Comparison of ENCODE assay signal across 21 cellular contexts in the genomic region with DNA sequence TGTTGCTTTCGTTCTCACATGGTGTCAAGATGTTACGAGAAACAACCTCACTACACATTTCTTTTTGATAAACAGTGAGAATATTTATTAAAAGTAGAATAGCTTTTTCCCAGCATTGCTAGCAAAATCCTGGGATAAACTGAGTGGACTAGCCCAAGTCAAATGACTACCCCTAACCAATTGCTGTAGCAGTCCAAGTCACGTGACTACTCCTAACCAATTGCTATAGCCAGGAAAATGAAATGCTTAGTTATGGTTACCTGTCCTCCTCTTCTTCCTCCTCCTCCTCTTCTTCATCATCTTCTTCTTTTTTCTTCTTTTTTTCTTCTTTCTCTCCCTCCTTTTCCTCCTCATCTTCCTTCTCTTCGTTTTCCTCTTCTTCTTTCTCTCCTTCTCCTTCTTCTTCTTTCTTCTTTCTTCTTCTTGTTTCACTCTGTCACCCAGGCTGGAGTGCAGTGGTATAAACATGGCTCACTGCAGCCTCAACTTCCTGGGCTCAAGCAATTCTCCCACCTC.
DNase-seq lines count a peak whose midpoint lies in the region; ATAC-seq, FAIRE-seq and TF ChIP-seq lines count a peak whose summit lies in the region.
"Had no signal": no experiment of that assay in that cellular context is flagged by ENCODE, and none has a peak within 500 bp of the region (broad histone marks: within the 10 kb centered on the region; RNA-seq: fewer than 3 reads in every experiment).

No MANE protein-coding gene starts in this region.

- SMC1A ChIA-PET in GM12878 (lab: Charles Lee; ENCODE audit: uncharacterized antibody, unreplicated experiment), result interaction anchor here (0.6 to 1.1 kb wide), 3 partner anchors 9 to 63 kb away, joined by 3 to 4 read pairs (median 3); no protein-coding TSS in a partner anchor

- ATAC-seq in GM12878 (no peak), HG02798 (IDR thresholded peaks at IDR 0.05; ENCODE audit: poor library complexity, unreplicated experiment) (no peak)
- ATAC-seq: CD8-positive, alpha-beta T cell had no signal

- intact Hi-C loops in GM12878 (cut with micrococcal nuclease; ENCODE audit: unreplicated experiment), result no loop called here

- no peak for TF ChIP-seq POLR2A in GM12878 (IDR thresholded peaks at IDR 0.05; ENCODE audit: low read depth, low read length)

- TF ChIP-seq EP300 in GM12878 (IDR thresholded peaks at IDR 0.05; ENCODE audit: borderline replicate concordance in 1 of 2, control insufficient read depth in 1 of 2, low read depth in 2 of 2, low read length in 2 of 2), result no peak

- H3K4me1 ChIP-seq in HEK293 (ENCODE audit: control insufficient read depth, insufficient read depth, low read length), result no peaks in the 10 kb centered on the region
- 0 out of 2 replicates have a peak, but pooled peaks cover 3% of the 10 kb centered on the region for H3K4me1 ChIP-seq in GM12878 (ENCODE audit: control insufficient read depth, insufficient read depth, low read length)
- H3K4me1 ChIP-seq in right atrium auricular region, result no peaks in the 10 kb centered on the region

- POLR2A ChIA-PET in HEK293 (lab: Yijun Ruan, JAX) (no interaction called here), GM12878 (lab: Charles Lee) (no interaction called here)

- H3K9ac ChIP-seq in GM12878 (ENCODE audit: control insufficient read depth, insufficient read depth, low read length), result no peak overlapping the region
- H3K9ac ChIP-seq: BLaER1 treated with 17β-estradiol and CSF1 and Interleukin-3, amounts not matched to agents 10 nM and 100 nM had no signal

- H3K4me3 ChIP-seq in HEK293 (ENCODE audit: low read depth, low read length), result no peak overlapping the region
- H3K4me3 ChIP-seq in GM12878, result no peak overlapping the region
- H3K4me3 ChIP-seq in right atrium auricular region, result no peak overlapping the region
- H3K4me3 ChIP-seq: BLaER1 treated with 17β-estradiol and CSF1 and Interleukin-3, amounts not matched to agents 10 nM and 100 nM had no signal

- no peak overlapping the region for H3K4me2 ChIP-seq in GM12878 (ENCODE audit: control insufficient read depth, insufficient read depth)

- H2AFZ ChIP-seq in GM12878 (ENCODE audit: control insufficient read depth, low read depth, low read length), result no peak overlapping the region

- DNase-seq in GM12878 (ENCODE audit: low read depth, low spot score) (no peak), right atrium auricular region (ENCODE audit: low spot score) (no peak)
- DNase-seq: 8988T; ACHN; AML-193; Caco-2; Calu3; CD4-positive, alpha-beta T cell; CD8-positive, alpha-beta T cell; DMS79 treated with DMSO at 0.1 percent for 48 hours; GF-D8 had no signal

- H3K27me3 ChIP-seq in GM12878 (replicated peaks in 1 of 2; ENCODE audit: control insufficient read depth in 2 of 2, insufficient read depth in 2 of 2, low read length in 1 of 2), result no peaks in the 10 kb centered on the region
- no peaks in the 10 kb centered on the region for H3K27me3 ChIP-seq in right atrium auricular region
- H3K27me3 ChIP-seq: BLaER1 treated with 17β-estradiol and CSF1 and Interleukin-3, amounts not matched to agents 10 nM and 100 nM had no signal

- no TSS peak for BruUV-seq in GM12878 (replicated peaks; lab: Mats Ljungman, UMichigan)

- H3K27ac ChIP-seq in HEK293 (ENCODE audit: extremely low read depth, low read depth, low read length) (no peak overlapping the region), GM12878 (ENCODE audit: control insufficient read depth, insufficient read depth) (no peak overlapping the region), right atrium auricular region (no peak overlapping the region)
- H3K27ac ChIP-seq: C4-2B had no signal

- no peaks in the 10 kb centered on the region for H3K36me3 ChIP-seq in HEK293 (ENCODE audit: control insufficient read depth in 2 of 2, insufficient read depth in 1 of 2, low read length in 2 of 2)
- no peaks in the 10 kb centered on the region for H3K36me3 ChIP-seq in GM12878 (ENCODE audit: control insufficient read depth in 2 of 2, insufficient read depth in 2 of 2, low read length in 1 of 2)
- no peaks in the 10 kb centered on the region for H3K36me3 ChIP-seq in right atrium auricular region
- H3K36me3 ChIP-seq: BLaER1 treated with 17β-estradiol and CSF1 and Interleukin-3, amounts not matched to agents 10 nM and 100 nM had no signal

- RAD21 ChIA-PET in GM12878 (lab: Charles Lee; ENCODE audit: unreplicated experiment), result interaction anchor here (1.1 kb wide), 1 partner anchor 100 kb away, joined by 3 read pairs; no protein-coding TSS in a partner anchor

- no peaks in the 10 kb centered on the region for H3K9me3 ChIP-seq in HEK293 (ENCODE audit: control insufficient read depth, insufficient read depth, low read depth, low read length)
- H3K9me3 ChIP-seq in GM12878 (replicated peaks; ENCODE audit: control insufficient read depth, insufficient read depth, low read length), result no peaks in the 10 kb centered on the region
- no peaks in the 10 kb centered on the region for H3K9me3 ChIP-seq in right atrium auricular region
- H3K9me3 ChIP-seq: Caco-2 had no signal

- no peak for TF ChIP-seq RAD21 in GM12878 (IDR thresholded peaks at IDR 0.05; ENCODE audit: insufficient read depth, low read depth, low read length)

- no peaks in the 10 kb centered on the region for H4K20me1 ChIP-seq in GM12878 (ENCODE audit: control insufficient read depth, insufficient read depth)
- H4K20me1 ChIP-seq: BLaER1 treated with 17β-estradiol and CSF1 and Interleukin-3, amounts not matched to agents 10 nM and 100 nM had no signal

- TF ChIP-seq CTCF in HEK293 (tag by site-specific recombination; IDR thresholded peaks at IDR 0.05) (no peak), GM12878 (IDR thresholded peaks at IDR 0.05 in 2 of 3, conservative IDR thresholded peaks at IDR 0.05 in 1 of 3; ENCODE audit: control insufficient read depth in 2 of 3, extremely low read depth in 1 of 3, insufficient read depth in 1 of 3, low read depth in 3 of 3, low read length in 3 of 3) (no peak), right atrium auricular region (IDR thresholded peaks at IDR 0.05) (no peak)

- CTCF ChIA-PET in HEK293 (lab: Yijun Ruan, JAX) (no interaction called here), GM12878 (lab: Yijun Ruan, JAX) (interaction anchor here (1.6 kb wide), 1 partner anchor 28 kb away, joined by 4 read pairs; no protein-coding TSS in a partner anchor)

- FAIRE-seq in GM12878 (lab: Jason Lieb, UNC) (no peak), endometrium (lab: Jason Lieb, UNC) (peak; percentile 4)
- FAIRE-seq: A204.1, D721Med, G401.6, GM12892, GM18507 had no signal

- in situ Hi-C loops in GM12878 (cut with MboI), result no loop called here

- H3K79me2 ChIP-seq in GM12878 (ENCODE audit: control insufficient read depth, insufficient read depth, low read length), result no peaks in the 10 kb centered on the region

- 43% methylated on average over 4 of the region's 4 CpGs for WGBS in GM12878 (ENCODE audit: insufficient coverage, insufficient replicate concordance, low lambda C conversion rate, missing lambda C conversion rate)

TF ChIP-seq in HEK293, 187 proteins besides CTCF, POLR2A, EP300 and RAD21 (continues in another document):
- peak; percentile 45; the same call in 1 of the 2 replicates for TF ChIP-seq ZNF366 (tag by site-specific recombination; conservative IDR thresholded peaks at IDR 0.05)
- no peak for TF ChIP-seq ZNF610 (tag by site-specific recombination; IDR thresholded peaks at IDR 0.05; ENCODE audit: borderline replicate concordance)
- TF ChIP-seq, protein P1, sequence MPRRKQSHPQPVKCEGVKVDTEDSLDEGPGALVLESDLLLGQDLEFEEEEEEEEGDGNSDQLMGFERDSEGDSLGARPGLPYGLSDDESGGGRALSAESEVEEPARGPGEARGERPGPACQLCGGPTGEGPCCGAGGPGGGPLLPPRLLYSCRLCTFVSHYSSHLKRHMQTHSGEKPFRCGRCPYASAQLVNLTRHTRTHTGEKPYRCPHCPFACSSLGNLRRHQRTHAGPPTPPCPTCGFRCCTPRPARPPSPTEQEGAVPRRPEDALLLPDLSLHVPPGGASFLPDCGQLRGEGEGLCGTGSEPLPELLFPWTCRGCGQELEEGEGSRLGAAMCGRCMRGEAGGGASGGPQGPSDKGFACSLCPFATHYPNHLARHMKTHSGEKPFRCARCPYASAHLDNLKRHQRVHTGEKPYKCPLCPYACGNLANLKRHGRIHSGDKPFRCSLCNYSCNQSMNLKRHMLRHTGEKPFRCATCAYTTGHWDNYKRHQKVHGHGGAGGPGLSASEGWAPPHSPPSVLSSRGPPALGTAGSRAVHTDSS (tag by site-specific recombination; IDR thresholded peaks at IDR 0.05), result peak; percentile 78

TF ChIP-seq in GM12878, 131 proteins besides CTCF, POLR2A, EP300 and RAD21:
- TF ChIP-seq RAD51 (IDR thresholded peaks at IDR 0.05) (peak; percentile 72), BHLHE40 (IDR thresholded peaks at IDR 0.05; ENCODE audit: borderline replicate concordance in 1 of 2, low read depth in 2 of 2, low read length in 1 of 2) (peak in 1 of 2 experiments; percentile 24; a peak in 1 of 4 replicates), ZNF622 (IDR thresholded peaks at IDR 0.05) (no peak)
TF ChIP-seq in GM12878: peak in this region for 2.
